Comparison of ENCODE assay signal across 30 cellular contexts in genomic region chr11:44913502-44913901, GRCh38.
"Had no signal": no experiment of that assay in that cellular context is flagged by ENCODE, and none has a peak within 500 bp of the region (broad histone marks: within the 10 kb centered on the region; RNA-seq: fewer than 3 reads in every experiment).

No MANE protein-coding gene starts in this region.

- H3K9me3 ChIP-seq: colonic mucosa, heart left ventricle had no signal

- FAIRE-seq: astrocyte, endometrium, frontal cortex had no signal

- H3K27me3 ChIP-seq: colonic mucosa, heart left ventricle had no signal

- H3K4me1 ChIP-seq: colonic mucosa had no signal

- H3K36me3 ChIP-seq: brain microvascular endothelial cell, colonic mucosa had no signal

- H3K4me3 Mint-ChIP-seq: activated B cell treated with CpG ODN at 0.5 μM for 24 hours; activated CD4-positive, alpha-beta memory T cell treated with anti-CD3 and anti-CD28 coated beads for 36 hours; activated CD4-positive, alpha-beta T cell treated with anti-CD3 and anti-CD28 coated beads, Interleukin-2, amount 10 ng/mL, durations not matched to agents 24 days and 14 days; activated CD8-positive, alpha-beta memory T cell treated with anti-CD3 and anti-CD28 coated beads, Interleukin-2, amount 10 ng/mL, durations not matched to agents 7 days and 5 days; activated CD8-positive, alpha-beta T cell treated with anti-CD3 and anti-CD28 coated beads, Interleukin-2, amount 10 ng/mL, durations not matched to agents 7 days and 5 days; activated naive CD8-positive, alpha-beta T cell; activated T-cell treated with anti-CD3 and anti-CD28 coated beads, Interleukin-2, amount 50 U/mL, for 72 hours; T-helper 1 cell treated with Interleukin-12 subunit alpha and Interleukin-12 subunit beta and Interleukin-4 antibody, amounts not matched to agents 30 μg/mL and 1 μg/mL, for 36 hours had no signal

- H3K9me3 Mint-ChIP-seq: activated B cell treated with CpG ODN at 0.5 μM for 24 hours; activated CD4-positive, alpha-beta memory T cell treated with anti-CD3 and anti-CD28 coated beads for 36 hours; activated CD4-positive, alpha-beta T cell treated with anti-CD3 and anti-CD28 coated beads, Interleukin-2, amount 10 ng/mL, durations not matched to agents 24 days and 14 days; activated T-cell treated with anti-CD3 and anti-CD28 coated beads, Interleukin-2, amount 50 U/mL, for 72 hours; T-helper 1 cell treated with Interleukin-12 subunit alpha and Interleukin-12 subunit beta and Interleukin-4 antibody, amounts not matched to agents 30 μg/mL and 1 μg/mL, for 36 hours had no signal

- H3K27ac ChIP-seq: brain microvascular endothelial cell, colonic mucosa, heart left ventricle, WERI-Rb-1 had no signal

- H3K27ac Mint-ChIP-seq: activated B cell treated with CpG ODN at 0.5 μM for 24 hours; activated CD4-positive, alpha-beta memory T cell treated with anti-CD3 and anti-CD28 coated beads for 36 hours; activated CD4-positive, alpha-beta T cell treated with anti-CD3 and anti-CD28 coated beads, Interleukin-2, amount 10 ng/mL, durations not matched to agents 24 days and 14 days; activated CD8-positive, alpha-beta memory T cell treated with anti-CD3 and anti-CD28 coated beads, Interleukin-2, amount 10 ng/mL, durations not matched to agents 7 days and 5 days; activated CD8-positive, alpha-beta T cell treated with anti-CD3 and anti-CD28 coated beads, Interleukin-2, amount 10 ng/mL, durations not matched to agents 7 days and 5 days; activated naive CD8-positive, alpha-beta T cell; activated T-cell treated with anti-CD3 and anti-CD28 coated beads, Interleukin-2, amount 50 U/mL, for 72 hours; T-helper 1 cell treated with Interleukin-12 subunit alpha and Interleukin-12 subunit beta and Interleukin-4 antibody, amounts not matched to agents 30 μg/mL and 1 μg/mL, for 36 hours had no signal

- H3K27me3 Mint-ChIP-seq: activated B cell treated with CpG ODN at 0.5 μM for 24 hours; activated CD4-positive, alpha-beta memory T cell treated with anti-CD3 and anti-CD28 coated beads for 36 hours; activated CD4-positive, alpha-beta T cell treated with anti-CD3 and anti-CD28 coated beads, Interleukin-2, amount 10 ng/mL, durations not matched to agents 24 days and 14 days; activated naive CD8-positive, alpha-beta T cell had no signal

- H3K36me3 Mint-ChIP-seq: activated CD4-positive, alpha-beta memory T cell treated with anti-CD3 and anti-CD28 coated beads for 36 hours; activated CD8-positive, alpha-beta memory T cell treated with anti-CD3 and anti-CD28 coated beads, Interleukin-2, amount 10 ng/mL, durations not matched to agents 7 days and 5 days had no signal

- DNase-seq: activated B cell treated with CpG ODN at 0.5 μM for 24 hours; activated CD4-positive, alpha-beta memory T cell treated with anti-CD3 and anti-CD28 coated beads for 36 hours; activated CD4-positive, alpha-beta T cell treated with anti-CD3 and anti-CD28 coated beads, Interleukin-2, amount 10 ng/mL, durations not matched to agents 24 days and 14 days; activated CD8-positive, alpha-beta memory T cell treated with anti-CD3 and anti-CD28 coated beads, Interleukin-2, amount 10 ng/mL, durations not matched to agents 7 days and 5 days; activated CD8-positive, alpha-beta memory T cell treated with anti-CD3 and anti-CD28 coated beads, Interleukin-2, amount 50 U/mL, for 4 hours; activated CD8-positive, alpha-beta T cell treated with anti-CD3 and anti-CD28 coated beads, Interleukin-2, amount 10 ng/mL, durations not matched to agents 7 days and 5 days; activated gamma-delta T cell treated with Interleukin-2 at 50 U/mL for 16 hours; activated naive CD4-positive, alpha-beta T cell treated with anti-CD3 and anti-CD28 coated beads, Interleukin-2, amount 50 U/mL, for 16 hours; activated naive CD4-positive, alpha-beta T cell treated with Interleukin-2 at 50 U/mL for 16 hours; activated T-cell treated with anti-CD3 and anti-CD28 coated beads, Interleukin-2, amount 50 U/mL, for 1 hour; activated T-cell treated with anti-CD3 and anti-CD28 coated beads, Interleukin-2, amount 50 U/mL, for 72 hours; amniotic stem cell; anterior cingulate cortex; brain microvascular endothelial cell; cerebellar nuclear complex; colonic mucosa; effector CD8-positive, alpha-beta T cell; foreskin fibroblast; glutamatergic neuron; heart left ventricle; hypothalamus; T1000; WERI-Rb-1 had no signal

- ATAC-seq: activated CD4-positive, CD25-positive, alpha-beta regulatory T cell treated with anti-CD3 and anti-CD28 coated beads, Interleukin-2, amount 50 U/mL, for 24 hours; activated CD8-positive, alpha-beta memory T cell treated with anti-CD3 and anti-CD28 coated beads, Interleukin-2, amount 10 ng/mL, durations not matched to agents 7 days and 5 days; activated CD8-positive, alpha-beta T cell treated with anti-CD3 and anti-CD28 coated beads, Interleukin-2, amount 10 ng/mL, durations not matched to agents 7 days and 5 days; activated T-cell treated with anti-CD3 and anti-CD28 coated beads, Interleukin-2, amount 50 U/mL, for 72 hours; esophagus mucosa; heart left ventricle had no signal

- H3K4me3 ChIP-seq: colonic mucosa, heart left ventricle had no signal
